8 cellular contexts compared by ENCODE assay signal in the genomic region with DNA sequence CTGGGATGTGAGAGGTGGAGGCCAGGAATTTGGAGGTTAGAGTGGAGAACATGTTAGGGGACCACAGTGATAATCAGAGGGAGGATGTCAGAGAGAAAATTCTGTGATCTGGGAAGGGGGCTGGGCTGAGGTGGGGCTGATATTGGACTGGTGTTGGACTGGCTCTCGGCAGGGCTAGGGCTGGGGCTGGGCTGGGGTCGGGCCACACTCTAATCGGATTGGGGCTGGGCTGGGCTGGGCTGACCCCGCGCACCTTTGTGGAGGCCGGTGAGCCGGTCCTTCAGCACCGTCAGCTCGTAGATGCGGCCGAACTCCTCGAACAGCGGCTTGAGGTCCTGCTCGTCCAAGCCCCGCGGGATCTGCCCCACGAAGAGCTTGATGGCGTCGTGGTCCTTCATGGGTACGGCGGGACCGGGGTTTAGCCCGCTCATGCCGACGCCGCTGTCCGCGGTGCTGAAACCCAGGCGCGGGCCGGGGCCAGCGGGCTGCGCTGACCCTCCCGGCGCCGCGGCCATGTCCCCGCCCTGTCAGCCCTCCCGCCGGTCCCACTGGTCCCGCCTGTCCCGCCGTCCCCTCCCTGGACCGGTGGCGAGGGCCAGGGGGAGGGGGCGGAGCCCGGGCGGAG. TPM values are rescaled to one million over a fixed set of nuclear protein-coding genes. Genes with fewer than 3 reads are reported as not detected.
DNase-seq lines count a peak whose midpoint lies in the region; ATAC-seq, FAIRE-seq and TF ChIP-seq lines count a peak whose summit lies in the region.

No MANE protein-coding gene starts in this region.

- intact Hi-C loops in kidney (cut with DNase I) = no loop called here

- H3K4me3 ChIP-seq in kidney (ENCODE audit: low read length in 2 of 2) = no peak overlapping the region

- H3K4me1 ChIP-seq in kidney (ENCODE audit: control insufficient read depth in 1 of 2, insufficient read depth in 1 of 2, low read depth in 1 of 2, low read length in 2 of 2) = no peaks in the 10 kb centered on the region

- H3K9ac ChIP-seq in kidney (ENCODE audit: low read length in 2 of 2) = no peak overlapping the region

- peaks cover 0 to 4% of the 10 kb centered on the region in 2 donors for H3K9me3 ChIP-seq in kidney (ENCODE audit: control insufficient read depth in 1 of 2, low read length in 2 of 2)

- TF ChIP-seq CTCF in GM10248 (IDR thresholded peaks at IDR 0.05; ENCODE audit: control extremely low read depth, extremely low read depth, low read depth, missing control alignments) = no peak
- no peak for TF ChIP-seq CTCF in kidney (IDR thresholded peaks at IDR 0.05; ENCODE audit: borderline replicate concordance, extremely low read depth, insufficient read depth)

- in situ Hi-C loops in T47D (cut with HindIII; ENCODE audit: low pct_unique_long_range_greater_than_20kb, low sequenced_read_pairs) = no loop called here

- no peak for FAIRE-seq in kidney (lab: Jason Lieb, UNC)

- H3K27ac ChIP-seq in kidney (ENCODE audit: low read depth in 2 of 2, low read length in 2 of 2) = no peak overlapping the region

- POLR2A ChIA-PET in GM10248 (lab: Yijun Ruan, JAX) = interaction anchor here (0.9 kb wide), 1 partner anchor 88 kb away, joined by 3 read pairs; a partner anchor contains a TSS

- no peaks in the 10 kb centered on the region for H3K36me3 ChIP-seq in kidney (ENCODE audit: control insufficient read depth in 1 of 2, insufficient read depth in 2 of 2, low read length in 2 of 2)

- DNase-seq in GM10248 (ENCODE audit: extremely low spot score) = peak; percentile 76
- peak; percentile 25 for DNase-seq in UCSD-AML1 (lab: John Stamatoyannopoulos, UW; ENCODE audit: unreplicated experiment)
- DNase-seq in T47D (ENCODE audit: low read depth in 1 of 2, low spot score in 1 of 2) = peak; percentile 89
- DNase-seq in kidney = peak; percentile 92
- peak; percentile 27 for DNase-seq in stimulated activated CD4-positive, alpha-beta T cell treated with anti-CD3 and anti-CD28 coated beads, Interleukin-4, amount 100 ng/mL, for 24 hours
- DNase-seq in RKO (ENCODE audit: low spot score) = no peak

- ATAC-seq in HG03097 (IDR thresholded peaks at IDR 0.05; ENCODE audit: low FRiP score, unreplicated experiment) = peak; percentile 18
- no peak for ATAC-seq in GM18519 (IDR thresholded peaks at IDR 0.05; ENCODE audit: low FRiP score, unreplicated experiment)

- CTCF ChIA-PET in GM10248 (lab: Yijun Ruan, JAX) = interaction anchor here (1.9 kb wide), 1 partner anchor 93 kb away, joined by 5 read pairs; no protein-coding TSS in a partner anchor

RNA-seq across cellular contexts. Expression of a gene that starts 0.5 kb away (rescaled TPM):
- total RNA-seq in kidney = 3.5 TPM
- 3.8 TPM for polyA plus RNA-seq in kidney (ENCODE audit: insufficient read depth, low read depth, low replicate concordance)

RNA-seq across cellular contexts. Expression of a gene that starts 47.1 kb away (rescaled TPM):
- total RNA-seq in kidney = 69.7 TPM
- 50.4 TPM for polyA plus RNA-seq in kidney (ENCODE audit: insufficient read depth, low read depth, low replicate concordance)

RNA-seq across cellular contexts. Expression of a gene that starts 56.3 kb away (rescaled TPM):
- total RNA-seq in kidney = 138 TPM
- polyA plus RNA-seq in kidney (ENCODE audit: insufficient read depth, low read depth, low replicate concordance) = 199 TPM
